ENCODE assay signal across 9 cellular contexts in the genomic region with DNA sequence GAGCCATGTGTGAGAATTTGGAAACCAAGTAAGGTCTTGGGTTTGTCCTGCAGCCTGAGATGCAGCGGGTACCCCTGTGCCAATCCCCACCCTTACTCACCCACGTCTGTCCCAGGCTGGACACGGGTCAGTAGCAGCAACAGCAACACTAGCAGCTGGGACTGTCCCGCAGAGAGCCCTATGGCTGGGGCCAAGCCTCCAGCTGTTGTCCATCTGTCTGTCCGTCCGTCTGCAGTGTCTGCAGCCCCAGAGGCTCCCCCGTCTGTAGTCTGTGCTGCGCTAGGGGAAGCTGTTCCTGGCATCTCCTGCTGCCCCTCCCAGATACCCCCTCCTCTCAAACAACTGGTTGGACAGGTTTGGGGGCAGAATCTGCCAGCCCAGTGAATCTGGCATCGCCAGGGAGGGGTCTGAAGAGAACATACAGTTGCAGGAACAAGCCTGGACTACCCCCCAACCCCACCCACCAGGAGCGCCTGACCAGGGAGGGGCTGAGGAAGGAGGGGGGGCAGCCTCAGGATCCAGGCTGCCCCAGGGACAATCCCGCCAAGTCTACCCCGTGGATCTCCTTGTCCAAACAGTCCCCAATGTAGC. TPM values are rescaled to one million over a fixed set of nuclear protein-coding genes. Genes with fewer than 3 reads are reported as not detected.
"Had no signal": no experiment of that assay in that cellular context is flagged by ENCODE, and none has a peak within 500 bp of the region (broad histone marks: within the 10 kb centered on the region; RNA-seq: fewer than 3 reads in every experiment).

No MANE protein-coding gene starts in this region.

RNA-seq across cellular contexts. Expression of gene SPDYE1, which starts 7.6 kb away (rescaled TPM):
- total RNA-seq: gastroesophageal sphincter; kidney; left cardiac atrium; mesenteric fat pad; naive thymus-derived CD8-positive, alpha-beta T cell; osteoblast; right atrium auricular region; smooth muscle cell; vagina had no signal
